ENCODE assay signal across 8 cellular contexts in the genomic region with DNA sequence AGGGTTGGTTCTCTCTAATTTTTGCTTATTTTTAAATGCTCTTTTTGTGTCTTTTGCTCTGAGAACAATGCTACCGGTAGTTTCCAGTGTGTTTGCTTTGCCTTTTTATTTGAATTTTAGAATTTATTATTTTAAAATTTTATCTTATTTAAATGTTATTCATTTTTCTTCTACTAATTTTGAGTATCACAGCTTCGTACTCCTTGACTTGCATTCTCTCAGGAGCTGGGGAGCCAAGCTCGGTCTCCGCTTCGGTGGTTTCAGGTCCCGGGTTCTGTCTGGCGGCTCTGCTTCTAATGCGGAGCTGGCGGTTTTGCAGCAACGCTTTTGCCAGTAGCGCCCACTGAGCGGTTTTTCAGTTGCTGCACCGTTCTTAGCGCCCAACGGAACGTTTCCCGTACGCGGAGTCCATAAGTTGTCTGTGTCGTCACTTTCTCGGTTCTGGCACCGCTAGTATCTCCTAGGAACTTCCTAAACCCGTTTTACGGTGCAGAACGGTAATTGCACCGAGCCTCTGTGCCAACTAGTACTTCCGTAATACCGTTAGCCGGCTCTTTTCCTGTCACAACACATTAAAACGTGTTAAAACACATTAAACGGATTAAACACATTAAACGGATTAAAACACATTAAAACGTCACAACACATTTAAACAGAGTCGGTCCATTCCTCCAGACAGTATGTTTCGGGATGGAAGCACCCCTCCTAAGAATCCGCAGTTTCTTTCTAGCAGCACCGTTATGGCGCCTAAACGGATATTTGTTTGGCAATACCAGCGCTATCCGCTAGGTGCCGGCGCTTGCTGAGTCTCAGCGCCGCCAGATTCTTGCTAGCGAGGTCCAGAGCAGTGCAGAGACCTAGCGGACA. TPM values are rescaled to one million over a fixed set of nuclear protein-coding genes. Genes with fewer than 3 reads are reported as not detected.
DNase-seq lines count a peak whose midpoint lies in the region; ATAC-seq, FAIRE-seq and TF ChIP-seq lines count a peak whose summit lies in the region.

No MANE protein-coding gene starts in this region.

- DNase-seq in GM12892 (ENCODE audit: insufficient read length) (no peak), NCI-H510A (lab: John Stamatoyannopoulos, UW) (peak; percentile 32), middle frontal gyrus (ENCODE audit: extremely low spot score, low spot score) (peak; percentile 47), NCI-H1436 treated with DMSO at 0.1 percent for 48 hours (lab: John Stamatoyannopoulos, UW) (no peak)
- peak; percentile 91 for DNase-seq in activated CD4-positive, alpha-beta memory T cell treated with anti-CD3 and anti-CD28 coated beads, Interleukin-2, amount 10 ng/mL, durations not matched to agents 7 days and 5 days
- peak; percentile 86 to 91 (median 88) for DNase-seq in effector memory CD8-positive, alpha-beta T cell
- peak; percentile 80 to 81 for DNase-seq in stimulated activated CD8-positive, alpha-beta memory T cell treated with anti-CD3 and anti-CD28 coated beads, Interleukin-15, amount 100 ng/mL, for 48 hours (ENCODE audit: low read depth in 2 of 2)

- ATAC-seq in HG02759 (IDR thresholded peaks at IDR 0.05; ENCODE audit: unreplicated experiment), result peak; percentile 63
- ATAC-seq in effector memory CD8-positive, alpha-beta T cell (replicated peaks), result peak; percentile 58

- H3K4me3 Mint-ChIP-seq in activated CD4-positive, alpha-beta memory T cell treated with anti-CD3 and anti-CD28 coated beads, Interleukin-2, amount 10 ng/mL, durations not matched to agents 7 days and 5 days, result peak overlapping the region; percentile 99
- peak overlapping the region; percentile 96 to 100 for H3K4me3 Mint-ChIP-seq in effector memory CD8-positive, alpha-beta T cell

- no peaks in the 10 kb centered on the region for H3K9me3 Mint-ChIP-seq in activated CD4-positive, alpha-beta memory T cell treated with anti-CD3 and anti-CD28 coated beads, Interleukin-2, amount 10 ng/mL, durations not matched to agents 7 days and 5 days
- no peaks in the 10 kb centered on the region for H3K9me3 Mint-ChIP-seq in effector memory CD8-positive, alpha-beta T cell

- TF ChIP-seq POLR2A in GM12892 (IDR thresholded peaks at IDR 0.05; ENCODE audit: low read depth, low read length), result no peak; the same call in 1 of the 2 replicates

- POLR2A ChIA-PET in activated CD4-positive, alpha-beta memory T cell treated with anti-CD3 and anti-CD28 coated beads, Interleukin-2, amount 10 ng/mL, durations not matched to agents 7 days and 5 days (lab: Charles Lee), result interaction anchor here (0.8 to 13.4 kb wide), 21 partner anchors 9 to 1124 kb away, joined by 3 to 614 read pairs (median 5); a partner anchor contains a TSS

- peak; percentile 93 for FAIRE-seq in GM12892 (lab: Jason Lieb, UNC)

- peaks cover 21% of the 10 kb centered on the region for H3K36me3 Mint-ChIP-seq in activated CD4-positive, alpha-beta memory T cell treated with anti-CD3 and anti-CD28 coated beads, Interleukin-2, amount 10 ng/mL, durations not matched to agents 7 days and 5 days (ENCODE audit: low read depth)
- H3K36me3 Mint-ChIP-seq in effector memory CD8-positive, alpha-beta T cell (ENCODE audit: insufficient read depth), result peaks cover 66% of the 10 kb centered on the region

- H3K27me3 Mint-ChIP-seq in activated CD4-positive, alpha-beta memory T cell treated with anti-CD3 and anti-CD28 coated beads, Interleukin-2, amount 10 ng/mL, durations not matched to agents 7 days and 5 days, result no peaks in the 10 kb centered on the region
- no peaks in the 10 kb centered on the region for H3K27me3 Mint-ChIP-seq in effector memory CD8-positive, alpha-beta T cell

- CTCF ChIA-PET in activated CD4-positive, alpha-beta memory T cell treated with anti-CD3 and anti-CD28 coated beads, Interleukin-2, amount 10 ng/mL, durations not matched to agents 7 days and 5 days (lab: Charles Lee), result interaction anchor here (0.7 to 9.7 kb wide), 14 partner anchors 13 to 489 kb away, joined by 3 to 105 read pairs (median 19); a partner anchor contains a TSS

- H3K4me1 Mint-ChIP-seq in activated CD4-positive, alpha-beta memory T cell treated with anti-CD3 and anti-CD28 coated beads, Interleukin-2, amount 10 ng/mL, durations not matched to agents 7 days and 5 days, result peaks cover 25% of the 10 kb centered on the region
- H3K4me1 Mint-ChIP-seq in effector memory CD8-positive, alpha-beta T cell (ENCODE audit: low read depth in 2 of 2), result peaks cover 20 to 42% of the 10 kb centered on the region in 2 donors

- peak overlapping the region; percentile 100 for H3K27ac Mint-ChIP-seq in activated CD4-positive, alpha-beta memory T cell treated with anti-CD3 and anti-CD28 coated beads, Interleukin-2, amount 10 ng/mL, durations not matched to agents 7 days and 5 days
- H3K27ac Mint-ChIP-seq in effector memory CD8-positive, alpha-beta T cell, result peak overlapping the region; percentile 98 to 100

RNA-seq across cellular contexts. Expression of a gene that starts 45.6 kb away (rescaled TPM):
- 0.95 TPM for polyA plus RNA-seq in GM12892 (2012; ENCODE audit: missing spikeins)
- total RNA-seq in activated CD4-positive, alpha-beta memory T cell treated with anti-CD3 and anti-CD28 coated beads, Interleukin-2, amount 10 ng/mL, durations not matched to agents 7 days and 5 days, result 10 to 100 TPM; 25.1 to 28.3 TPM

Comparison
In these comparisons a context has a peak if more than half of its experiments do, and no peak if none do; other contexts are left out.
1. DNase-seq: peak in NCI-H510A (single experiment), activated CD4-positive, alpha-beta memory T cell treated with anti-CD3 and anti-CD28 coated beads, Interleukin-2, amount 10 ng/mL, durations not matched to agents 7 days and 5 days (single experiment), effector memory CD8-positive, alpha-beta T cell (3 of 3), middle frontal gyrus (single experiment) and stimulated activated CD8-positive, alpha-beta memory T cell treated with anti-CD3 and anti-CD28 coated beads, Interleukin-15, amount 100 ng/mL, for 48 hours (2 of 2); none in GM12892 (single experiment) and NCI-H1436 treated with DMSO at 0.1 percent for 48 hours (single experiment).